In genomic region chr1:97482022-97482421, GRCh38 we compare ENCODE assay signal across 34 cellular contexts.
"Had no signal": no experiment of that assay in that cellular context is flagged by ENCODE, and none has a peak within 500 bp of the region (broad histone marks: within the 10 kb centered on the region; RNA-seq: fewer than 3 reads in every experiment).

No MANE protein-coding gene starts in this region.

- H3K27ac ChIP-seq: KMS-11 had no signal

- H3K27me3 ChIP-seq: MG63 had no signal

- DNase-seq: Karpas-422, Kasumi-1, MG63, MM.1S, MV-4-11, NCI-H1048, NCI-H1092, NCI-H1092 treated with DMSO at 0.1 percent for 48 hours, NCI-H1105, NCI-H1105 treated with DMSO at 0.1 percent for 48 hours, NCI-H1417, NCI-H1417 treated with DMSO at 0.1 percent for 48 hours, NCI-H1436, NCI-H1436 treated with DMSO at 0.1 percent for 48 hours, NCI-H146, NCI-H1694, NCI-H1694 treated with DMSO at 0.1 percent for 48 hours, NCI-H187, NCI-H187 treated with DMSO at 0.1 percent for 48 hours, NCI-H1930, NCI-H2029, NCI-H2029 treated with DMSO at 0.1 percent for 48 hours, NCI-H2081, NCI-H2081 treated with DMSO at 0.1 percent for 48 hours, NCI-H2107, NCI-H2171, NCI-H2171 treated with DMSO at 0.1 percent for 48 hours, NCI-H2227 treated with DMSO at 0.1 percent for 48 hours, NCI-H226, NCI-H345, NCI-H446, NCI-H446 treated with DMSO at 0.1 percent for 48 hours, NCI-H510A had no signal

- H3K4me3 ChIP-seq: MG63 had no signal

- H3K36me3 ChIP-seq: MG63 had no signal

- H3K4me2 ChIP-seq: KMS-11 had no signal

- H3K9ac ChIP-seq: KMS-11 had no signal
